In the genomic region with DNA sequence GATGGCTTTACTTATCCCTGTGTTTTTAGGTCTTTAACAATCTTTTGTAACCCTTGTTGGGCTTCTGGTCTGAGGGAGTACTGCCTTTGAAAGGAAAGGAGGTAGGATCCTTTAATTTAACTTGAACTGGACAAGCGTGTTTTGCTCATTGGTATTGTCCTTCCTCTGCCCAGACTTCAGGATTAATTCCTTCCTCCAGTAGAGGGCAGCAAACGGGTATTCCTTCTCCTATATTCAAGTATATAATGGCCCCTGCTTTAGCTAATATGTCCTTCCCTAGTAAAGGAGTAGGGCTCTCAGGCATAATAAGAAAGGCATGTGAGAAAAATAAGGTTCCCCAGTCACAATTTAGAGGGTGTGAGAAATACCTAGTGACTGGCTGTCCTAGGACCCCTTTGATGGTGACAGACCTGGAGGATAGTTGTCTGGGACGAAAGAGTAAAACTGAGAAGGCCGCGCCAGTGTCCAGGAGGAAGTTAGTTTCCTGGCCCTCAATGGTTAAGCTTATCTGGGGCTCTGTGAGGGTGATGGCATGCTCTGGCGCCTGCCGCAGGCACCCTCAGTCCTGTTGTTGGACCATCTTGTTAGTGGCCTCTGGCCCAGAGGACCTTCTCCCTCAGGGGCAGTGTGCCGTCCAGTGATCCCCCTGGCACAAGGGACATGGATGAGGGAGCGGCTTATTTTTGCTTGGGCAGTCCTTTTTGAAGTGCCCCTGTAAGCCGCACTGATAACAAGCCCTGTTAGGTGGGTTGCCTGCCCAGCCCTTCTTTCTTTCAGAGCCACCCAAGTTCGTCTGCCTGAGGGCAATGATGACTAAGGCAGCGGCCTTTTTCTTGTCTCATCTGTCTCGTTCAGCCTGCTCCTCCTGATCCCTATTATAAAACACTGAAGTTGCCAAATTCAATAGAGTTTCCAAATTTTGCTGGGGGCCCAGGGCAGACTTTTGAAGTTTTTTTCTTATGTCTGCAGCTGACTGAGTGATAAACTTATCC, we compare ENCODE assay signal across 8 cellular contexts. TPM values are rescaled to one million over a fixed set of nuclear protein-coding genes. Genes with fewer than 3 reads are reported as not detected.
DNase-seq lines count a peak whose midpoint lies in the region; ATAC-seq, FAIRE-seq and TF ChIP-seq lines count a peak whose summit lies in the region.

No MANE protein-coding gene starts in this region.

- WGBS in GM23248 (ENCODE audit: low coverage in 1 of 2, low lambda C conversion rate in 2 of 2, missing lambda C conversion rate in 2 of 2), 2 experiments = 71 to 75% methylated on average over 13 of the region's 13 CpGs
- WGBS in GM12878 (ENCODE audit: insufficient coverage, insufficient replicate concordance, low lambda C conversion rate, missing lambda C conversion rate) = 48% methylated on average over 13 of the region's 13 CpGs
- WGBS in smooth muscle cell (ENCODE audit: low lambda C conversion rate) = 57% methylated on average over 13 of the region's 13 CpGs

- H3F3A ChIP-seq in GM23248 (ENCODE audit: insufficient read depth) = 0 out of 2 replicates have a peak, but pooled peaks cover 2% of the 10 kb centered on the region
- H3F3A ChIP-seq in smooth muscle cell (ENCODE audit: low read depth) = no peaks in the 10 kb centered on the region

- H3K79me2 ChIP-seq in GM23248 (ENCODE audit: insufficient read depth) (no peaks in the 10 kb centered on the region), GM12878 (ENCODE audit: control insufficient read depth, insufficient read depth, low read length) (no peaks in the 10 kb centered on the region), smooth muscle cell (ENCODE audit: low read depth) (no peaks in the 10 kb centered on the region)

- BruUV-seq in GM12878 (replicated peaks; lab: Mats Ljungman, UMichigan) = no TSS peak

- CTCF ChIA-PET in GM12878 (lab: Yijun Ruan, JAX) = interaction anchor here (1.6 kb wide), 1 partner anchor 246 kb away, joined by 6 read pairs; a partner anchor contains a TSS

- no peak for FAIRE-seq in GM12878 (lab: Jason Lieb, UNC)

- H3K36me3 ChIP-seq in GM23248 (ENCODE audit: low read depth) (no peaks in the 10 kb centered on the region), NT2/D1 (ENCODE audit: insufficient read depth, insufficient read length, low read length) (no peaks in the 10 kb centered on the region), GM12878 (ENCODE audit: control insufficient read depth in 2 of 2, insufficient read depth in 2 of 2, low read length in 1 of 2) (no peaks in the 10 kb centered on the region), smooth muscle cell (ENCODE audit: low read depth) (no peaks in the 10 kb centered on the region)

- no peak overlapping the region for H3K4me2 ChIP-seq in GM23248 (ENCODE audit: unreplicated experiment)
- no peak overlapping the region for H3K4me2 ChIP-seq in GM12878 (ENCODE audit: control insufficient read depth, insufficient read depth)
- H3K4me2 ChIP-seq in smooth muscle cell = no peak overlapping the region

- H3K9me2 ChIP-seq in GM23248 (ENCODE audit: insufficient read depth) = no peaks in the 10 kb centered on the region

- in situ Hi-C loops in GM23248 (cut with MboI) (loop anchor here (10.0 kb wide), 1 partner anchor 416 kb away; no protein-coding TSS in a partner anchor), GM12878 (cut with MboI) (loop anchor here (10.0 kb wide), 1 partner anchor 246 kb away; a partner anchor contains a TSS)

- H3K27me3 ChIP-seq in GM23248 (replicated peaks; ENCODE audit: insufficient read depth) = no peaks in the 10 kb centered on the region
- no peaks in the 10 kb centered on the region for H3K27me3 ChIP-seq in NT2/D1 (ENCODE audit: insufficient read depth, insufficient read length)
- peaks cover 2 to 3% of the 10 kb centered on the region in 2 experiments; a peak in 1 of 4 replicates for H3K27me3 ChIP-seq in GM12878 (replicated peaks in 1 of 2; ENCODE audit: control insufficient read depth in 2 of 2, insufficient read depth in 2 of 2, low read length in 1 of 2)
- no peaks in the 10 kb centered on the region for H3K27me3 ChIP-seq in smooth muscle cell (ENCODE audit: low read depth)

- POLR2A ChIA-PET in GM12878 (lab: Charles Lee) = no interaction called here

- intact Hi-C loops in GM12878 (cut with micrococcal nuclease; ENCODE audit: unreplicated experiment) = loop anchor here (5.0 kb wide), 1 partner anchor 249 kb away; a partner anchor contains a TSS

- TF ChIP-seq CTCF in GM12878 (IDR thresholded peaks at IDR 0.05 in 2 of 3, conservative IDR thresholded peaks at IDR 0.05 in 1 of 3; ENCODE audit: control insufficient read depth in 2 of 3, extremely low read depth in 1 of 3, insufficient read depth in 1 of 3, low read depth in 3 of 3, low read length in 3 of 3) (peak; percentile 40 to 49 (median 43); a peak in 5 of 6 replicates), smooth muscle cell (IDR thresholded peaks at IDR 0.05; ENCODE audit: borderline replicate concordance, insufficient read depth, poor library complexity, severe bottlenecking) (peak; percentile 57)

- TF ChIP-seq POLR2A in GM12878 (IDR thresholded peaks at IDR 0.05; ENCODE audit: low read depth, low read length) = no peak

- SMC1A ChIA-PET in GM12878 (lab: Charles Lee; ENCODE audit: uncharacterized antibody, unreplicated experiment) = no interaction called here

- peak; percentile 37 for TF ChIP-seq RAD21 in GM12878 (IDR thresholded peaks at IDR 0.05; ENCODE audit: insufficient read depth, low read depth, low read length)

- H3K9ac ChIP-seq in GM23248 (no peak overlapping the region), NT2/D1 (ENCODE audit: insufficient read length, low read depth) (no peak overlapping the region), GM12878 (ENCODE audit: control insufficient read depth, insufficient read depth, low read length) (no peak overlapping the region), smooth muscle cell (ENCODE audit: low read depth) (no peak overlapping the region)

- H3K4me3 ChIP-seq in GM23248 = no peak overlapping the region
- no peak overlapping the region for H3K4me3 ChIP-seq in NT2/D1 (ENCODE audit: insufficient read length, low read depth)
- H3K4me3 ChIP-seq in GM12878 = no peak overlapping the region
- H3K4me3 ChIP-seq in smooth muscle cell = no peak overlapping the region

- H4K20me1 ChIP-seq in GM23248 (ENCODE audit: insufficient read depth) (peaks cover 3% of the 10 kb centered on the region; the same call in 1 of the 2 replicates), GM12878 (ENCODE audit: control insufficient read depth, insufficient read depth) (no peaks in the 10 kb centered on the region), smooth muscle cell (ENCODE audit: low read depth) (no peaks in the 10 kb centered on the region)

- no peaks in the 10 kb centered on the region for H3K9me3 ChIP-seq in GM23248 (ENCODE audit: low read depth)
- peaks cover 19% of the 10 kb centered on the region for H3K9me3 ChIP-seq in NT2/D1 (ENCODE audit: insufficient read depth, low read length)
- no peaks in the 10 kb centered on the region for H3K9me3 ChIP-seq in GM12878 (replicated peaks; ENCODE audit: control insufficient read depth, insufficient read depth, low read length)
- no peaks in the 10 kb centered on the region for H3K9me3 ChIP-seq in smooth muscle cell (replicated peaks; ENCODE audit: low read depth)

- no peaks in the 10 kb centered on the region for H3K4me1 ChIP-seq in GM23248 (ENCODE audit: insufficient read depth)
- H3K4me1 ChIP-seq in NT2/D1 (ENCODE audit: insufficient read depth, insufficient read length) = no peaks in the 10 kb centered on the region
- no peaks in the 10 kb centered on the region for H3K4me1 ChIP-seq in GM12878 (ENCODE audit: control insufficient read depth, insufficient read depth, low read length)
- H3K4me1 ChIP-seq in smooth muscle cell (ENCODE audit: low read depth) = no peaks in the 10 kb centered on the region

- peak; percentile 46 for DNase-seq in AG20443 (ENCODE audit: low spot score)
- peak; percentile 74 for DNase-seq in GM23248
- DNase-seq in NT2/D1 (ENCODE audit: low read depth, low spot score) = peak; percentile 58
- DNase-seq in GM12878 (ENCODE audit: low read depth, low spot score) = no peak
- DNase-seq in iPS DF 4.7 (ENCODE audit: extremely low read depth, low spot score) = peak; percentile 71
- no peak for DNase-seq in smooth muscle cell (lab: John Stamatoyannopoulos, UW; ENCODE audit: unreplicated experiment)
- DNase-seq in epidermal melanocyte (ENCODE audit: insufficient read length, low spot score) = no peak

- H2AFZ ChIP-seq in GM23248 = peak overlapping the region; percentile 77
- H2AFZ ChIP-seq in GM12878 (ENCODE audit: control insufficient read depth, low read depth, low read length) = no peak overlapping the region
- peak overlapping the region; percentile 39 for H2AFZ ChIP-seq in smooth muscle cell (ENCODE audit: low read depth)

- RAD21 ChIA-PET in GM12878 (lab: Charles Lee; ENCODE audit: unreplicated experiment) = no interaction called here

- H3K27ac ChIP-seq in GM23248 (no peak overlapping the region), GM12878 (ENCODE audit: control insufficient read depth, insufficient read depth) (no peak overlapping the region), smooth muscle cell (ENCODE audit: low read depth) (peak overlapping the region; percentile 55)

- ATAC-seq in GM12878 (peak; percentile 70; the same call in 2 of the 3 replicates), HG03196 (IDR thresholded peaks at IDR 0.05; ENCODE audit: unreplicated experiment) (no peak)

- TF ChIP-seq EP300 in GM12878 (IDR thresholded peaks at IDR 0.05; ENCODE audit: borderline replicate concordance in 1 of 2, control insufficient read depth in 1 of 2, low read depth in 2 of 2, low read length in 2 of 2) = no peak

RNA-seq across cellular contexts. Expression of a gene that starts 51.8 kb away (rescaled TPM):
- total RNA-seq in GM23248 (2014; rRNA removed; shearing (Covaris generic)) = 2.1 and 4.8 TPM in 2 replicates
- polyA plus RNA-seq in GM23248 (2016; fragmentation: Nextera tagmentation; extraction: Ambion mirVana) = 1.8 and 2.2 TPM in 2 replicates
- 15.1 and 16.8 TPM in 2 replicates for total RNA-seq in GM12878 (2013; cell fraction: nucleolus; rRNA removed)
- 7.7 and 9.4 TPM in 2 replicates for total RNA-seq in GM12878 (2014; rRNA removed)
- 5.3 and 6.0 TPM in 2 replicates for total RNA-seq in GM12878 (2014; rRNA removed; fragmentation: Illumina TruSeq; extraction: Trizol)
- 6.5 and 7.3 TPM in 2 replicates for total RNA-seq in GM12878 (2021)
- polyA plus RNA-seq in GM12878 (2011; ENCODE audit: low read depth) = 2.7 TPM
- 8.7 and 12.0 TPM in 2 replicates for polyA plus RNA-seq in GM12878 (2011; rRNA removed)
- 6.5 and 7.1 TPM in 2 replicates for polyA plus RNA-seq in GM12878 (2011; cell fraction: cytosol; rRNA removed)
- polyA plus RNA-seq in GM12878 (2011; cell fraction: nucleus; rRNA removed) = 8.7 and 12.3 TPM in 2 replicates
- 4.4 and 4.6 TPM in 2 replicates for polyA plus RNA-seq in GM12878 (2012)
- 4.9 and 5.4 TPM in 2 replicates for polyA plus RNA-seq in GM12878 (2014; fragmentation: Illumina TruSeq; extraction: Trizol)
- 1 to 10 TPM; 1.4 to 3.4 TPM for polyA plus RNA-seq in GM12878 (2014; fragmentation: Nextera tagmentation; extraction: Ambion mirVana)
- polyA plus RNA-seq in GM12878 (2014; rRNA removed) = 9.1 and 10.4 TPM in 2 replicates
- polyA plus RNA-seq in GM12878 (2016; fragmentation: Nextera tagmentation; extraction: Ambion mirVana) = 10 to 100 TPM in 1 of 2 experiments, 1 to 10 TPM in 1; 8.2 to 12.0 TPM
- polyA minus RNA-seq in GM12878 (2011; rRNA and poly(A)+ RNA removed) = 8.6 and 9.2 TPM in 2 replicates
- polyA minus RNA-seq in GM12878 (2011; cell fraction: cytosol; rRNA and poly(A)+ RNA removed) = 2.7 and 3.0 TPM in 2 replicates
- polyA minus RNA-seq in GM12878 (2011; cell fraction: nucleus; rRNA and poly(A)+ RNA removed) = 18.4 and 19.5 TPM in 2 replicates
- total RNA-seq in smooth muscle cell = 2.0 and 3.8 TPM in 2 replicates
- polyA plus RNA-seq in smooth muscle cell = 1.3 TPM in 2 replicates

RNA-seq across cellular contexts. Expression of a gene that starts 52.0 kb away (rescaled TPM):
- total RNA-seq in GM23248 (2014; rRNA removed; shearing (Covaris generic)) = 48.6 and 58.3 TPM in 2 replicates
- polyA plus RNA-seq in GM23248 (2016; fragmentation: Nextera tagmentation; extraction: Ambion mirVana) (57.0 and 60.9 TPM in 2 replicates), GM12878 (2011; rRNA removed) (46.2 and 48.3 TPM in 2 replicates), GM12878 (2014; fragmentation: Illumina TruSeq; extraction: Trizol) (32.2 and 45.1 TPM in 2 replicates), GM12878 (2014; fragmentation: Nextera tagmentation; extraction: Ambion mirVana) (10 to 100 TPM; 21.6 to 28.9 TPM), GM12878 (2014; rRNA removed) (14.5 and 17.0 TPM in 2 replicates), GM12878 (2016; fragmentation: Nextera tagmentation; extraction: Ambion mirVana) (10 to 100 TPM; 23.2 to 29.5 TPM), smooth muscle cell (39.7 and 47.1 TPM in 2 replicates)
- 20.8 and 22.0 TPM in 2 replicates for total RNA-seq in GM12878 (2013; cell fraction: nucleolus; rRNA removed)
- total RNA-seq in GM12878 (2014; rRNA removed) (21.5 and 21.7 TPM in 2 replicates), GM12878 (2014; rRNA removed; fragmentation: Illumina TruSeq; extraction: Trizol) (29.0 TPM in 2 replicates), GM12878 (2021) (17.2 and 19.5 TPM in 2 replicates), smooth muscle cell (79.0 and 90.9 TPM in 2 replicates)
- polyA plus RNA-seq in GM12878 (2011; ENCODE audit: low read depth) = 11.7 TPM
- polyA plus RNA-seq in GM12878 (2011; cell fraction: cytosol; rRNA removed) = 20.1 and 21.3 TPM in 2 replicates
- 10.6 and 13.5 TPM in 2 replicates for polyA plus RNA-seq in GM12878 (2011; cell fraction: nucleus; rRNA removed)
- polyA plus RNA-seq in GM12878 (2012) = 21.4 and 25.3 TPM in 2 replicates
- 52.5 and 93.1 TPM in 2 replicates for polyA minus RNA-seq in GM12878 (2011; rRNA and poly(A)+ RNA removed)
- polyA minus RNA-seq in GM12878 (2011; cell fraction: cytosol; rRNA and poly(A)+ RNA removed) = 25.4 and 30.3 TPM in 2 replicates
- polyA minus RNA-seq in GM12878 (2011; cell fraction: nucleus; rRNA and poly(A)+ RNA removed) = 16.7 and 23.0 TPM in 2 replicates

RNA-seq across cellular contexts. Expression of a gene that starts 52.3 kb away (rescaled TPM):
- 809 and 1,043 TPM in 2 replicates for total RNA-seq in GM23248 (2014; rRNA removed; shearing (Covaris generic))
- polyA plus RNA-seq in GM23248 (2016; fragmentation: Nextera tagmentation; extraction: Ambion mirVana) (1,317 and 1,390 TPM in 2 replicates), GM12878 (2011; rRNA removed) (not detected in 2 replicates), GM12878 (2014; fragmentation: Illumina TruSeq; extraction: Trizol) (not detected in 2 replicates), GM12878 (2014; fragmentation: Nextera tagmentation; extraction: Ambion mirVana) (not detected), GM12878 (2014; rRNA removed) (not detected in 2 replicates), GM12878 (2016; fragmentation: Nextera tagmentation; extraction: Ambion mirVana) (under 1 TPM in 1 of 2 experiments, not detected in 1; 0.46 TPM), smooth muscle cell (588 and 814 TPM in 2 replicates)
- not detected in 2 replicates for total RNA-seq in GM12878 (2013; cell fraction: nucleolus; rRNA removed)
- total RNA-seq in GM12878 (2014; rRNA removed) (not detected in 2 replicates), GM12878 (2014; rRNA removed; fragmentation: Illumina TruSeq; extraction: Trizol) (not detected in 2 replicates), GM12878 (2021) (not detected in 2 replicates), smooth muscle cell (397 and 495 TPM in 2 replicates)
- polyA plus RNA-seq in GM12878 (2011; ENCODE audit: low read depth) = not detected
- polyA plus RNA-seq in GM12878 (2011; cell fraction: cytosol; rRNA removed) = not detected in 2 replicates
- polyA plus RNA-seq in GM12878 (2011; cell fraction: nucleus; rRNA removed) = not detected in 2 replicates
- polyA plus RNA-seq in GM12878 (2012) = not detected in 2 replicates
- not detected in 2 replicates for polyA minus RNA-seq in GM12878 (2011; rRNA and poly(A)+ RNA removed)
- 2.1 and 2.2 TPM in 2 replicates for polyA minus RNA-seq in GM12878 (2011; cell fraction: cytosol; rRNA and poly(A)+ RNA removed)
- 0.38 TPM in 1 of 2 replicates, not detected in the other for polyA minus RNA-seq in GM12878 (2011; cell fraction: nucleus; rRNA and poly(A)+ RNA removed)

Comparison
In these comparisons a context has a peak if more than half of its experiments do, and no peak if none do; other contexts are left out.
1. DNase-seq: peak in AG20443 (single experiment), GM23248 (single experiment), NT2/D1 (single experiment) and iPS DF 4.7 (single experiment); none in GM12878 (single experiment), smooth muscle cell (single experiment) and epidermal melanocyte (single experiment).
2. RNA of a gene that starts 52.3 kb away (total RNA-seq): 809 to 1,043 TPM in GM23248 and 397 to 495 TPM in smooth muscle cell; not detected in GM12878; every median in the first group is over 100 times any median in the second.